Comparison of ENCODE assay signal across 8 cellular contexts in the genomic region with DNA sequence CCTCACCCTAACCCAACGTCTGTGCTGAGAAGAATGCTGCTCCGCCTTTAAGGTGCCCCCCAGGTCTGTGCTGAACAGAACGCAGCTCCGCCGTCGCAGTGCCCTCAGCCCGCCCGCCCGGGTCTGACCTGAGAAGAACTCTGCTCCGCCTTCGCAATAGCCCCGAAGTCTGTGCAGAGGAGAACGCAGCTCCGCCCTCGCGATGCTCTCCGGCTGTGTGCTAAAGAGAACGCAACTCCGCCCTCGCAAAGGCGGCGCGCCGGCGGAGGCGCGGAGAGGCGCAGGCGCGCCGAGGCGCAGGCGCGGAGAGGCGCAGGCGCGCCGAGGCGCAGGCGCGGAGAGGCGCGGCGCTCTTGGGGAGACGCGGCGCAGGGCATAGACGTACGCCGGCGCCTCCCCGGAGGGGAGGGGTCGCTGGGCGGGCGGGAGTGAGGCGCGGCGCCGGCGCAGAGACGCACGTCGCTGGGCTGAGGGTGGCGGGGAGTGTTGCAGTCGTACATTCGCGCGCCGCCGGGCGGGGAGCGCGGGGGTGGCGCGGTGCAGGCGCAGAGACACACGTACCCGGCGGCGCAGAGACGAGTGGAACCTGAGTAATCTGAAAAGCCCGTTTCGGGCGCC. TPM values are rescaled to one million over a fixed set of nuclear protein-coding genes. Genes with fewer than 3 reads are reported as not detected.
DNase-seq lines count a peak whose midpoint lies in the region; ATAC-seq, FAIRE-seq and TF ChIP-seq lines count a peak whose summit lies in the region.
"Not testable (repeated sequence)": the region's sequence is repeated elsewhere in the genome, so short reads cannot be mapped to it uniquely, and the experiment has no call there.

No MANE protein-coding gene starts in this region.

- WGBS in lung, 2 donors, result 5 to 27% methylated on average over 77 to 84 of the region's 84 CpGs

- ATAC-seq in GM18873 (IDR thresholded peaks at IDR 0.05; ENCODE audit: low FRiP score, unreplicated experiment) (peak; percentile 99), HG03025 (IDR thresholded peaks at IDR 0.05; ENCODE audit: low FRiP score, unreplicated experiment) (peak; percentile 98), lung (ENCODE audit: insufficient read depth, low FRiP score) (peak; percentile 100)
- peak; percentile 99 for ATAC-seq in activated T-helper 17 cell treated with anti-CD3 and anti-CD28 coated beads, Interleukin-2, amount 50 U/mL, for 72 hours (replicated peaks)

- CTCF ChIA-PET in A673 (lab: Charles Lee), result not testable (repeated sequence)

- H3K9me3 ChIP-seq in A673 (ENCODE audit: low read depth, low read length, poor library complexity, severe bottlenecking); lung (ENCODE audit: control insufficient read depth in 2 of 2, insufficient read depth in 1 of 2, low read length in 1 of 2): not testable (repeated sequence)

- peak; percentile 90 for DNase-seq in A673 (ENCODE audit: low spot score)
- peak; percentile 80 for DNase-seq in RCC 7860 (ENCODE audit: low spot score)
- DNase-seq in epithelial cell of proximal tubule (ENCODE audit: low read depth), result not testable (repeated sequence)
- peak; percentile 89 for DNase-seq in lung (ENCODE audit: low spot score)
- DNase-seq in stimulated activated CD4-positive, alpha-beta T cell treated with anti-CD3 and anti-CD28 coated beads, Interleukin-15, amount 100 ng/mL, for 24 hours, result peak; percentile 89

- not testable (repeated sequence) for BruUV-seq in A673 (replicated peaks; lab: Mats Ljungman, UMichigan)

- H3K4me3 Mint-ChIP-seq in activated T-helper 17 cell treated with anti-CD3 and anti-CD28 coated beads, Interleukin-2, amount 50 U/mL, for 72 hours, result peak overlapping the region; percentile 81

- not testable (repeated sequence) for H3K27me3 ChIP-seq in A673 (replicated peaks; ENCODE audit: insufficient read depth, low read depth, low read length, poor library complexity); lung (ENCODE audit: control insufficient read depth, insufficient read depth)

- H3K27ac ChIP-seq in A673 (ENCODE audit: low read depth, low read length, poor library complexity, severe bottlenecking) (peak overlapping the region; percentile 86), lung (ENCODE audit: low read depth in 1 of 2, low read length in 1 of 2) (peak overlapping the region; percentile 86 to 95)

- H3K9me3 Mint-ChIP-seq in activated T-helper 17 cell treated with anti-CD3 and anti-CD28 coated beads, Interleukin-2, amount 50 U/mL, for 72 hours, result not testable (repeated sequence)

- not testable (repeated sequence) for H3K27me3 Mint-ChIP-seq in activated T-helper 17 cell treated with anti-CD3 and anti-CD28 coated beads, Interleukin-2, amount 50 U/mL, for 72 hours

- not testable (repeated sequence) for H3K36me3 ChIP-seq in A673 (ENCODE audit: insufficient read depth, low read length, poor library complexity, severe bottlenecking); lung (ENCODE audit: control insufficient read depth in 2 of 2, insufficient read depth in 2 of 2, low read length in 2 of 2)

- H3K4me3 ChIP-seq in A673 (ENCODE audit: low read depth, low read length, poor library complexity, severe bottlenecking), result peak overlapping the region; percentile 54
- H3K4me3 ChIP-seq in epithelial cell of proximal tubule (ENCODE audit: low read depth, low read length), result peak overlapping the region; percentile 89
- H3K4me3 ChIP-seq in lung, result peak overlapping the region; percentile 61

- H3K36me3 Mint-ChIP-seq in activated T-helper 17 cell treated with anti-CD3 and anti-CD28 coated beads, Interleukin-2, amount 50 U/mL, for 72 hours (ENCODE audit: low read depth), result not testable (repeated sequence)

- not testable (repeated sequence) for FAIRE-seq in RCC 7860 (lab: Jason Lieb, UNC)

- not testable (repeated sequence) for H3K4me1 ChIP-seq in A673 (ENCODE audit: insufficient read depth, low read length, poor library complexity, severe bottlenecking); lung (ENCODE audit: control insufficient read depth in 2 of 2, insufficient read depth in 2 of 2, low read length in 2 of 2)

- TF ChIP-seq CTCF in A673 (conservative IDR thresholded peaks at IDR 0.05; ENCODE audit: low read depth, low read length); epithelial cell of proximal tubule (conservative IDR thresholded peaks at IDR 0.05; ENCODE audit: low read depth, low read length); lung (IDR thresholded peaks at IDR 0.05; ENCODE audit: control extremely low read depth, extremely low read depth): not testable (repeated sequence)

- peak overlapping the region; percentile 83 for H3K27ac Mint-ChIP-seq in activated T-helper 17 cell treated with anti-CD3 and anti-CD28 coated beads, Interleukin-2, amount 50 U/mL, for 72 hours

- POLR2A ChIA-PET in A673 (lab: Charles Lee; ENCODE audit: low non-redundant PET), result not testable (repeated sequence)

- intact Hi-C loops in A673 (cut with micrococcal nuclease; ENCODE audit: unreplicated experiment), result loop anchor here (5.0 kb wide), 1 partner anchor 99 kb away; no protein-coding TSS in a partner anchor

- not testable (repeated sequence) for H3K4me1 Mint-ChIP-seq in activated T-helper 17 cell treated with anti-CD3 and anti-CD28 coated beads, Interleukin-2, amount 50 U/mL, for 72 hours

RNA-seq across cellular contexts. Expression of a gene that starts 23.5 kb away (rescaled TPM):
- total RNA-seq in A673 (2021) (17.8 and 21.2 TPM in 2 replicates), epithelial cell of proximal tubule (4.7 and 9.2 TPM in 2 replicates), lung (10 to 100 TPM; 22.7 to 39.8 TPM)
- total RNA-seq in activated T-helper 17 cell treated with anti-CD3 and anti-CD28 coated beads, Interleukin-2, amount 50 U/mL, for 72 hours, result 10 to 100 TPM in 1 of 2 donors, 1 to 10 TPM in 1; 8.1 to 14.2 TPM
- 10 to 100 TPM; 10.6 to 16.3 TPM for polyA plus RNA-seq in lung
